ENCODE assay signal across 8 cellular contexts in genomic region chrX:119755981-119756533, GRCh38. TPM values are rescaled to one million over a fixed set of nuclear protein-coding genes. Genes with fewer than 3 reads are reported as not detected.
A peak's percentile ranks its signal among the peaks of the same experiment; 100 is the strongest.
DNase-seq lines count a peak whose midpoint lies in the region; ATAC-seq, FAIRE-seq and TF ChIP-seq lines count a peak whose summit lies in the region.

No MANE protein-coding gene starts in this region.

- no peak overlapping the region for H3K9ac ChIP-seq in kidney (ENCODE audit: low read length in 2 of 2)

- no TSS peak for BruUV-seq in Calu3 (replicated peaks; lab: Mats Ljungman, UMichigan)

- H3K4me3 Mint-ChIP-seq in T-cell = peak overlapping the region; percentile 66 to 82 (median 81)
- H3K4me3 Mint-ChIP-seq in stimulated activated naive CD8-positive, alpha-beta T cell treated with anti-CD3 and anti-CD28 coated beads, Interleukin-15, Interleukin-2, amounts not matched to agents 100 ng/mL and 50 ng/mL, for 24 hours = peak overlapping the region; percentile 64
- H3K4me3 Mint-ChIP-seq in Calu3 (ENCODE audit: low read depth, unreplicated experiment) = no peak overlapping the region

- peaks cover 32% of the 10 kb centered on the region for H3K4me1 ChIP-seq in effector memory CD4-positive, alpha-beta T cell (ENCODE audit: control insufficient read depth, insufficient read depth, low read length, poor library complexity, severe bottlenecking)
- no peaks in the 10 kb centered on the region for H3K4me1 ChIP-seq in kidney (ENCODE audit: control insufficient read depth in 1 of 2, insufficient read depth in 1 of 2, low read depth in 1 of 2, low read length in 2 of 2)

- no peaks in the 10 kb centered on the region for H3K27me3 ChIP-seq in effector memory CD4-positive, alpha-beta T cell (replicated peaks; ENCODE audit: control insufficient read depth, insufficient read depth, low read length, poor library complexity, severe bottlenecking)

- no peaks in the 10 kb centered on the region for H3K36me3 ChIP-seq in effector memory CD4-positive, alpha-beta T cell (ENCODE audit: control insufficient read depth, insufficient read depth, low read length)
- no peaks in the 10 kb centered on the region for H3K36me3 ChIP-seq in kidney (ENCODE audit: control insufficient read depth in 1 of 2, insufficient read depth in 2 of 2, low read length in 2 of 2)

- no peak for FAIRE-seq in kidney (lab: Jason Lieb, UNC)

- TF ChIP-seq CTCF in Calu3 (IDR thresholded peaks at IDR 0.05; ENCODE audit: unreplicated experiment) (no peak), kidney (IDR thresholded peaks at IDR 0.05; ENCODE audit: borderline replicate concordance, extremely low read depth, insufficient read depth) (no peak)

- CTCF ChIA-PET in T-cell (lab: Charles Lee) (interaction anchor here in 1 of 2 donors (0.6 to 1.5 kb wide), 5 partner anchors 31 to 149 kb away, joined by 3 to 4 read pairs (median 3); partner anchors contain the start of gene NKRF), Calu3 (lab: Charles Lee) (no interaction called here)

- no peaks in the 10 kb centered on the region for H3K9me3 ChIP-seq in effector memory CD4-positive, alpha-beta T cell (ENCODE audit: control insufficient read depth, low read length)
- no peaks in the 10 kb centered on the region for H3K9me3 ChIP-seq in kidney (ENCODE audit: control insufficient read depth in 1 of 2, low read length in 2 of 2)

- peak overlapping the region; percentile 1 for H3K4me3 ChIP-seq in effector memory CD4-positive, alpha-beta T cell (ENCODE audit: insufficient read depth, low read depth, low read length, poor library complexity, severe bottlenecking)
- H3K4me3 ChIP-seq in kidney (ENCODE audit: low read length in 2 of 2) = no peak overlapping the region

- POLR2A ChIA-PET in T-cell (lab: Charles Lee) = interaction anchor here in 1 of 2 donors (0.7 to 1.0 kb wide), 2 partner anchors 35 to 150 kb away, joined by 3 to 10 read pairs; partner anchors contain the start of gene RPL39

- no peaks in the 10 kb centered on the region for H3K36me3 Mint-ChIP-seq in T-cell
- H3K36me3 Mint-ChIP-seq in stimulated activated naive CD8-positive, alpha-beta T cell treated with anti-CD3 and anti-CD28 coated beads, Interleukin-15, Interleukin-2, amounts not matched to agents 100 ng/mL and 50 ng/mL, for 24 hours (ENCODE audit: low read depth) = no peaks in the 10 kb centered on the region
- peaks cover 12% of the 10 kb centered on the region for H3K36me3 Mint-ChIP-seq in Calu3 (ENCODE audit: insufficient read depth, unreplicated experiment)

- ATAC-seq in GM19023 (IDR thresholded peaks at IDR 0.05; ENCODE audit: unreplicated experiment) (peak; percentile 74), HG03060 (IDR thresholded peaks at IDR 0.05; ENCODE audit: low read depth, unreplicated experiment) (peak; percentile 59), T-cell (replicated peaks in 1 of 4) (peak; percentile 67 to 73 (median 70))

- H3K27ac Mint-ChIP-seq in T-cell (peak overlapping the region; percentile 95 to 97), Calu3 (ENCODE audit: unreplicated experiment) (no peak overlapping the region)
- H3K27ac Mint-ChIP-seq in stimulated activated naive CD8-positive, alpha-beta T cell treated with anti-CD3 and anti-CD28 coated beads, Interleukin-15, Interleukin-2, amounts not matched to agents 100 ng/mL and 50 ng/mL, for 24 hours = peak overlapping the region; percentile 92

- peaks cover 44 to 52% (median 52%) of the 10 kb centered on the region in 3 donors for H3K4me1 Mint-ChIP-seq in T-cell
- H3K4me1 Mint-ChIP-seq in stimulated activated naive CD8-positive, alpha-beta T cell treated with anti-CD3 and anti-CD28 coated beads, Interleukin-15, Interleukin-2, amounts not matched to agents 100 ng/mL and 50 ng/mL, for 24 hours (ENCODE audit: low read depth) = peaks cover 45% of the 10 kb centered on the region
- no peaks in the 10 kb centered on the region for H3K4me1 Mint-ChIP-seq in Calu3 (ENCODE audit: low read depth, unreplicated experiment)

- peak overlapping the region; percentile 61 for H3K27ac ChIP-seq in effector memory CD4-positive, alpha-beta T cell (ENCODE audit: insufficient read depth, low read length, poor library complexity, severe bottlenecking)
- no peak overlapping the region for H3K27ac ChIP-seq in kidney (ENCODE audit: low read depth in 2 of 2, low read length in 2 of 2)

- H3K9me3 Mint-ChIP-seq in T-cell (no peaks in the 10 kb centered on the region), Calu3 (ENCODE audit: low read depth, unreplicated experiment) (no peaks in the 10 kb centered on the region)
- H3K9me3 Mint-ChIP-seq in stimulated activated naive CD8-positive, alpha-beta T cell treated with anti-CD3 and anti-CD28 coated beads, Interleukin-15, Interleukin-2, amounts not matched to agents 100 ng/mL and 50 ng/mL, for 24 hours = no peaks in the 10 kb centered on the region

- DNase-seq in T-cell = peak in 32 of 34 experiments; percentile 20 to 60 (median 38)
- peak; percentile 18 to 36 (median 26) for DNase-seq in effector memory CD4-positive, alpha-beta T cell
- DNase-seq in Calu3 = no peak
- no peak for DNase-seq in kidney
- no peak for DNase-seq in NCI-H2081 treated with DMSO at 0.1 percent for 48 hours (lab: John Stamatoyannopoulos, UW)

- H3K27me3 Mint-ChIP-seq in T-cell (no peaks in the 10 kb centered on the region), Calu3 (ENCODE audit: unreplicated experiment) (no peaks in the 10 kb centered on the region)
- no peaks in the 10 kb centered on the region for H3K27me3 Mint-ChIP-seq in stimulated activated naive CD8-positive, alpha-beta T cell treated with anti-CD3 and anti-CD28 coated beads, Interleukin-15, Interleukin-2, amounts not matched to agents 100 ng/mL and 50 ng/mL, for 24 hours

- intact Hi-C loops in Calu3 (cut with micrococcal nuclease; ENCODE audit: unreplicated experiment) (no loop called here), kidney (cut with DNase I) (no loop called here)

RNA-seq across cellular contexts. Expression of gene SOWAHD, which starts 2.3 kb away (rescaled TPM):
- 1 to 10 TPM in 3 of 5 donors, under 1 TPM in 1, not detected in 1; 0.48 to 2.2 (median 1.6) TPM for total RNA-seq in T-cell
- not detected in 2 replicates for total RNA-seq in Calu3 (2022)
- 1.3 TPM for total RNA-seq in kidney
- 0.92 TPM for polyA plus RNA-seq in kidney (ENCODE audit: insufficient read depth, low read depth, low replicate concordance)

RNA-seq across cellular contexts. Expression of gene RPL39, which starts 35.4 kb away (rescaled TPM):
- total RNA-seq in T-cell (1,000 to 10,000 TPM; 2,957 to 4,080 (median 3,439) TPM), Calu3 (2022) (1,689 and 1,778 TPM in 2 replicates), kidney (1,212 TPM)
- 2,663 TPM for polyA plus RNA-seq in kidney (ENCODE audit: insufficient read depth, low read depth, low replicate concordance)

Comparison
In these comparisons a context has a peak if more than half of its experiments do, and no peak if none do; other contexts are left out.
1. DNase-seq: peak in T-cell (32 of 34) and effector memory CD4-positive, alpha-beta T cell (3 of 3); none in Calu3 (single experiment), kidney (single experiment) and NCI-H2081 treated with DMSO at 0.1 percent for 48 hours (single experiment).
2. Peak in every context shown above with its lines, with median percentiles within 50 percentile points of each other: ATAC-seq.